ENCODE assay signal across 2 cellular contexts in the genomic region with DNA sequence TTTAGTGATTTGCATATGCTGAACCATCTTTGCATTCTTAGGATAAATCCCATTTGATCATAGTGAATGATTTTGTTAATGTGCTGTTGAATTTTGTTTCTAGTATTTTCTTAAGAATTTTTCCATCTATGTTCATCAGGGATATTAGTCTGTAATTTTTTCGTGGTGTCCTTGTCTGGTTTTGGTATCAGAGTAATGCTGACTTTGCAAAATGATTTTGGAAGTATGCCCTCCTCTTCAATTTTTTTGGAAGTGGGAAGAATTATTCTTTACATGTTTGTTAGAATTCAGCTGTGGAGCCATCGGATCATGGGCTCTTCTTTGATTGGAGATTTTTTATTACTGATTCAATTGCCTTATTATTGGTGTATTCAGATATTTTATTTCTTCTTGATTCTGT.
TF ChIP-seq lines count a peak whose summit lies in the region.

No MANE protein-coding gene starts in this region.

TF ChIP-seq in HepG2, 621 proteins besides CTCF, POLR2A, EP300 and RAD21:
- TF ChIP-seq, protein P1, sequence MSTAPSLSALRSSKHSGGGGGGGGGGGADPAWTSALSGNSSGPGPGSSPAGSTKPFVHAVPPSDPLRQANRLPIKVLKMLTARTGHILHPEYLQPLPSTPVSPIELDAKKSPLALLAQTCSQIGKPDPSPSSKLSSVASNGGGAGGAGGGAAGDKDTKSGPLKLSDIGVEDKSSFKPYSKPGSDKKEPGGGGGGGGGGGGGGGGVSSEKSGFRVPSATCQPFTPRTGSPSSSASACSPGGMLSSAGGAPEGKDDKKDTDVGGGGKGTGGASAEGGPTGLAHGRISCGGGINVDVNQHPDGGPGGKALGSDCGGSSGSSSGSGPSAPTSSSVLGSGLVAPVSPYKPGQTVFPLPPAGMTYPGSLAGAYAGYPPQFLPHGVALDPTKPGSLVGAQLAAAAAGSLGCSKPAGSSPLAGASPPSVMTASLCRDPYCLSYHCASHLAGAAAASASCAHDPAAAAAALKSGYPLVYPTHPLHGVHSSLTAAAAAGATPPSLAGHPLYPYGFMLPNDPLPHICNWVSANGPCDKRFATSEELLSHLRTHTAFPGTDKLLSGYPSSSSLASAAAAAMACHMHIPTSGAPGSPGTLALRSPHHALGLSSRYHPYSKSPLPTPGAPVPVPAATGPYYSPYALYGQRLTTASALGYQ (CRISPR knock-in tag; IDR thresholded peaks at IDR 0.05): no peak
- TF ChIP-seq TBX2 (CRISPR knock-in tag; IDR thresholded peaks at IDR 0.05; ENCODE audit: borderline replicate concordance): no peak
- TF ChIP-seq, protein P2, sequence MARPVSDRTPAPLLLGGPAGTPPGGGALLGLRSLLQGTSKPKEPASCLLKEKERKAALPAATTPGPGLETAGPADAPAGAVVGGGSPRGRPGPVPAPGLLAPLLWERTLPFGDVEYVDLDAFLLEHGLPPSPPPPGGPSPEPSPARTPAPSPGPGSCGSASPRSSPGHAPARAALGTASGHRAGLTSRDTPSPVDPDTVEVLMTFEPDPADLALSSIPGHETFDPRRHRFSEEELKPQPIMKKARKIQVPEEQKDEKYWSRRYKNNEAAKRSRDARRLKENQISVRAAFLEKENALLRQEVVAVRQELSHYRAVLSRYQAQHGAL (CRISPR knock-in tag; IDR thresholded peaks at IDR 0.05; ENCODE audit: not compliant biosample characterization): no peak
- no peak for TF ChIP-seq SAP130 (CRISPR knock-in tag; IDR thresholded peaks at IDR 0.05; ENCODE audit: low read depth)
- TF ChIP-seq, protein P3, sequence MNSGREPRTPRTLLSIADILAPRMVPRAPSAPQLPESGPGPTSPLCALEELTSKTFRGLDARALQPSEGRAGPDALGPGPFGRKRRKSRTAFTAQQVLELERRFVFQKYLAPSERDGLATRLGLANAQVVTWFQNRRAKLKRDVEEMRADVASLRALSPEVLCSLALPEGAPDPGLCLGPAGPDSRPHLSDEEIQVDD (CRISPR knock-in tag; IDR thresholded peaks at IDR 0.05; ENCODE audit: borderline replicate concordance): no peak
- TF ChIP-seq, protein P4, sequence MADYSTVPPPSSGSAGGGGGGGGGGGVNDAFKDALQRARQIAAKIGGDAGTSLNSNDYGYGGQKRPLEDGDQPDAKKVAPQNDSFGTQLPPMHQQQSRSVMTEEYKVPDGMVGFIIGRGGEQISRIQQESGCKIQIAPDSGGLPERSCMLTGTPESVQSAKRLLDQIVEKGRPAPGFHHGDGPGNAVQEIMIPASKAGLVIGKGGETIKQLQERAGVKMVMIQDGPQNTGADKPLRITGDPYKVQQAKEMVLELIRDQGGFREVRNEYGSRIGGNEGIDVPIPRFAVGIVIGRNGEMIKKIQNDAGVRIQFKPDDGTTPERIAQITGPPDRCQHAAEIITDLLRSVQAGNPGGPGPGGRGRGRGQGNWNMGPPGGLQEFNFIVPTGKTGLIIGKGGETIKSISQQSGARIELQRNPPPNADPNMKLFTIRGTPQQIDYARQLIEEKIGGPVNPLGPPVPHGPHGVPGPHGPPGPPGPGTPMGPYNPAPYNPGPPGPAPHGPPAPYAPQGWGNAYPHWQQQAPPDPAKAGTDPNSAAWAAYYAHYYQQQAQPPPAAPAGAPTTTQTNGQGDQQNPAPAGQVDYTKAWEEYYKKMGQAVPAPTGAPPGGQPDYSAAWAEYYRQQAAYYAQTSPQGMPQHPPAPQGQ (CRISPR knock-in tag; IDR thresholded peaks at IDR 0.05; ENCODE audit: borderline replicate concordance): no peak
- peak; percentile 68 to 88; a peak in 3 of 4 replicates for TF ChIP-seq MAFK (conservative IDR thresholded peaks at IDR 0.05 in 1 of 2, IDR thresholded peaks at IDR 0.05 in 1 of 2; ENCODE audit: low read length in 2 of 2)
- TF ChIP-seq SETDB1 (CRISPR knock-in tag; IDR thresholded peaks at IDR 0.05; ENCODE audit: borderline replicate concordance): no peak
- no peak for TF ChIP-seq RBM39 (IDR thresholded peaks at IDR 0.05; ENCODE audit: low read depth, low read length, poor library complexity, severe bottlenecking)
- peak; percentile 88 for TF ChIP-seq MAFF (IDR thresholded peaks at IDR 0.05; ENCODE audit: low read depth, low read length)
- TF ChIP-seq, protein P5, sequence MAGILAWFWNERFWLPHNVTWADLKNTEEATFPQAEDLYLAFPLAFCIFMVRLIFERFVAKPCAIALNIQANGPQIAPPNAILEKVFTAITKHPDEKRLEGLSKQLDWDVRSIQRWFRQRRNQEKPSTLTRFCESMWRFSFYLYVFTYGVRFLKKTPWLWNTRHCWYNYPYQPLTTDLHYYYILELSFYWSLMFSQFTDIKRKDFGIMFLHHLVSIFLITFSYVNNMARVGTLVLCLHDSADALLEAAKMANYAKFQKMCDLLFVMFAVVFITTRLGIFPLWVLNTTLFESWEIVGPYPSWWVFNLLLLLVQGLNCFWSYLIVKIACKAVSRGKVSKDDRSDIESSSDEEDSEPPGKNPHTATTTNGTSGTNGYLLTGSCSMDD (CRISPR knock-in tag; IDR thresholded peaks at IDR 0.05): no peak
TF ChIP-seq in HepG2: peak in this region for 2.

TF ChIP-seq in H1, 55 proteins besides CTCF, POLR2A, EP300 and RAD21:
- TF ChIP-seq YY1 (IDR thresholded peaks at IDR 0.05; ENCODE audit: low read depth, low read length) (no peak), MAFK (IDR thresholded peaks at IDR 0.05; ENCODE audit: low read depth, low read length) (peak; percentile 33; the same call in 1 of the 2 replicates)
